ENCODE assay signal across 9 cellular contexts in genomic region chr11:119764108-119764874, GRCh38. TPM values are rescaled to one million over a fixed set of nuclear protein-coding genes. Genes with fewer than 3 reads are reported as not detected.
A peak's percentile ranks its signal among the peaks of the same experiment; 100 is the strongest.
DNase-seq lines count a peak whose midpoint lies in the region; ATAC-seq, FAIRE-seq and TF ChIP-seq lines count a peak whose summit lies in the region.
"Had no signal": no experiment of that assay in that cellular context is flagged by ENCODE, and none has a peak within 500 bp of the region (broad histone marks: within the 10 kb centered on the region; RNA-seq: fewer than 3 reads in every experiment).

No MANE protein-coding gene starts in this region.

- H3K36me3 Mint-ChIP-seq in progenitor cell of endocrine pancreas (ENCODE audit: insufficient read depth), result no peaks in the 10 kb centered on the region
- H3K36me3 Mint-ChIP-seq: activated naive CD8-positive, alpha-beta T cell had no signal

- WGBS in gastroesophageal sphincter (ENCODE audit: low coverage in 1 of 2), 2 donors, result 0 to 13% methylated on average over 1 to 4 of the region's 6 CpGs
- WGBS in pancreas, 2 donors, result 18 to 20% methylated on average over 6 of the region's 6 CpGs

- TF ChIP-seq CTCF in gastroesophageal sphincter (IDR thresholded peaks at IDR 0.05), result peak in 1 of 4 experiments; percentile 12
- no peak for TF ChIP-seq CTCF in pancreas (IDR thresholded peaks at IDR 0.05)
- no peak for TF ChIP-seq CTCF in progenitor cell of endocrine pancreas (IDR thresholded peaks at IDR 0.05; ENCODE audit: unreplicated experiment)

- H3K9me3 Mint-ChIP-seq in progenitor cell of endocrine pancreas (ENCODE audit: low read depth), result peaks cover 6% of the 10 kb centered on the region

- H3K4me1 ChIP-seq in gastroesophageal sphincter (peaks cover 0 to 12% (median 0%) of the 10 kb centered on the region in 3 donors), pancreas (peaks cover 0 to 6% (median 4%) of the 10 kb centered on the region in 3 donors)

- ATAC-seq in gastroesophageal sphincter, result peak; percentile 93
- peak; percentile 98 to 99 (median 98) for ATAC-seq in pancreas
- ATAC-seq in HG02970 (IDR thresholded peaks at IDR 0.05; ENCODE audit: low FRiP score, unreplicated experiment), result no peak
- no peak for ATAC-seq in HG03025 (IDR thresholded peaks at IDR 0.05; ENCODE audit: low FRiP score, unreplicated experiment)

- intact Hi-C loops in pancreas (cut with DNase I), result no loop called here

- FAIRE-seq in pancreas (lab: Jason Lieb, UNC), result no peak

- no peak overlapping the region for H3K4me3 Mint-ChIP-seq in progenitor cell of endocrine pancreas (ENCODE audit: low read depth)
- H3K4me3 Mint-ChIP-seq: activated naive CD8-positive, alpha-beta T cell had no signal

- peaks cover 7% of the 10 kb centered on the region for H3K4me1 Mint-ChIP-seq in progenitor cell of endocrine pancreas (ENCODE audit: low read depth)

- TF ChIP-seq EP300 in gastroesophageal sphincter (IDR thresholded peaks at IDR 0.05), result no peak

- H3K27me3 ChIP-seq in gastroesophageal sphincter (no peaks in the 10 kb centered on the region), pancreas (no peaks in the 10 kb centered on the region)

- no peak for TF ChIP-seq POLR2A in gastroesophageal sphincter (IDR thresholded peaks at IDR 0.05)

- peaks cover 20% of the 10 kb centered on the region for H3K27me3 Mint-ChIP-seq in progenitor cell of endocrine pancreas

- DNase-seq in DMS53 (lab: John Stamatoyannopoulos, UW) (peak; percentile 97), NCI-H2196 treated with DMSO at 0.1 percent for 48 hours (lab: John Stamatoyannopoulos, UW; ENCODE audit: unreplicated experiment) (peak; percentile 6), pancreas (peak in 5 of 6 donors; percentile 60 to 89 (median 78)), progenitor cell of endocrine pancreas (ENCODE audit: low spot score, unreplicated experiment) (no peak), NCI-H2081 treated with DMSO at 0.1 percent for 48 hours (lab: John Stamatoyannopoulos, UW) (no peak)

- H3K4me3 ChIP-seq in gastroesophageal sphincter, result no peak overlapping the region
- H3K4me3 ChIP-seq in pancreas, result no peak overlapping the region

- peak overlapping the region in 3 of 4 donors; percentile 3 to 51 (median 41) for H3K27ac ChIP-seq in gastroesophageal sphincter
- H3K27ac ChIP-seq in pancreas, result no peak overlapping the region

- H3K9me3 ChIP-seq in gastroesophageal sphincter (no peaks in the 10 kb centered on the region), pancreas (no peaks in the 10 kb centered on the region)

- no peak overlapping the region for H3K27ac Mint-ChIP-seq in progenitor cell of endocrine pancreas
- H3K27ac Mint-ChIP-seq: activated naive CD8-positive, alpha-beta T cell had no signal

- H3K36me3 ChIP-seq in gastroesophageal sphincter (no peaks in the 10 kb centered on the region), pancreas (no peaks in the 10 kb centered on the region)

RNA-seq across cellular contexts. Expression of gene NECTIN1, which starts 35.3 kb away (rescaled TPM):
- total RNA-seq in gastroesophageal sphincter (1 to 10 TPM; 2.6 to 7.1 (median 4.3) TPM), pancreas (10 to 100 TPM; 14.8 to 24.7 (median 22.2) TPM), progenitor cell of endocrine pancreas (42.1 and 44.8 TPM in 2 replicates)
- 1 to 10 TPM; 7.9 to 8.5 TPM for polyA plus RNA-seq in pancreas

Comparison
In these comparisons a context has a peak if more than half of its experiments do, and no peak if none do; other contexts are left out.
1. DNase-seq: peak in DMS53 (single experiment), NCI-H2196 treated with DMSO at 0.1 percent for 48 hours (single experiment) and pancreas (5 of 6); none in progenitor cell of endocrine pancreas (single experiment) and NCI-H2081 treated with DMSO at 0.1 percent for 48 hours (single experiment).
2. ATAC-seq: peak in gastroesophageal sphincter (single experiment) and pancreas (4 of 4); none in HG02970 (single experiment) and HG03025 (single experiment).
3. H3K27ac ChIP-seq: peak in gastroesophageal sphincter (3 of 4); none in pancreas (0 of 4).